In the genomic region with DNA sequence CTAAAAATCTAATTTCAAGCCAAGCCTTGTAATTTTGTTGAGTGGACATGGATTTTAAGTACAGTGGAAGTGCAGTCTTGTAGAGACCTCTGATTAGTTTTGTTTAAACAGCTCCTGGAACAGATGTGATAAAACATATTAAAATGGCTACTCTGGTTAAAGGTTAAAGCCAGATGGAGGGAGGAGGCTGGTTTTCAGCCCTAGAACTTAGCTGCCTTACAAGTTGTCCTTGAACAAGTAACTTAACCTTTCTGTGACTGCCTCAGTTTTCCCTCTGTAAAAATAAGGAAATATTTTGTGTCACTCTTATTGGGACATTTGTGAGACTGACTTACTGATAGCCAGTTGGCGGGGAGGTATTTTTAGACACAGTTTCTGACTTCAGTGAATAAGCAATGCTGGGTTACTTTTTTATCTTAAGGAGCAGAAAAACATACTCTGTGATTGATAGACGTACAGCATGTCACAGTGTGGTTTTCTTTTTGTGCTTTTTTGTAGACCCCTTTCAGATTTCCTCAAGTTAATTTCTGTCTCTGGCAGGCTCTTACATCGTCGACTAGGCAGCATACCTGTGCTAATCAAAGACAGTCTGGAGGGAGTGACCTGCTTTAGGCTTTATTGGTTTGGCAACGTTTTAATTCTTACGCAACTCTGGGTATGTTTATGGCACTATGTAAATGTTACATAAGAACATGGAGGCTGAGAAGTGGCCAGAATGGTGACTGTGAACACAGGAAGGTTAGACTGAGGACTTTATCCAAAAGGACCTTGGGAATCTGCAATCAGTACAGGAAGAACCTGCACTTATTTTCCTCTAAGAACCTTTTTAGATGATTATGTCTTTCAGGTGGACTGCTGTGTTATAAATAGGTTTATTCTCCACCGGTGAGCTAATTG, we compare ENCODE assay signal across 9 cellular contexts. TPM values are rescaled to one million over a fixed set of nuclear protein-coding genes. Genes with fewer than 3 reads are reported as not detected.
DNase-seq lines count a peak whose midpoint lies in the region; ATAC-seq and TF ChIP-seq lines count a peak whose summit lies in the region.
"Had no signal": no experiment of that assay in that cellular context is flagged by ENCODE, and none has a peak within 500 bp of the region (broad histone marks: within the 10 kb centered on the region; RNA-seq: fewer than 3 reads in every experiment).

No MANE protein-coding gene starts in this region.

- H3K27me3 Mint-ChIP-seq in effector memory CD8-positive, alpha-beta T cell = peaks cover 0 to 3% of the 10 kb centered on the region in 2 donors

- peaks cover 9% of the 10 kb centered on the region for H3K36me3 Mint-ChIP-seq in effector memory CD8-positive, alpha-beta T cell (ENCODE audit: insufficient read depth)
- H3K36me3 Mint-ChIP-seq: naive B cell had no signal

- H3K4me3 ChIP-seq in HL-60 (replicated peaks; ENCODE audit: insufficient read depth, low read length) = no peak overlapping the region
- no peak overlapping the region for H3K4me3 ChIP-seq in RWPE2 (ENCODE audit: severe bottlenecking)
- H3K4me3 ChIP-seq in gastroesophageal sphincter = no peak overlapping the region
- peak overlapping the region; percentile 94 for H3K4me3 ChIP-seq in smooth muscle cell

- H3K4me1 ChIP-seq in RWPE2 (ENCODE audit: insufficient read depth, poor library complexity, severe bottlenecking) = peaks cover 22% of the 10 kb centered on the region
- H3K4me1 ChIP-seq in gastroesophageal sphincter = peaks cover 14 to 76% (median 28%) of the 10 kb centered on the region in 3 donors
- H3K4me1 ChIP-seq in smooth muscle cell (ENCODE audit: low read depth) = peaks cover 26% of the 10 kb centered on the region

- peaks cover 20 to 24% of the 10 kb centered on the region in 2 donors for H3K4me1 Mint-ChIP-seq in effector memory CD8-positive, alpha-beta T cell (ENCODE audit: low read depth in 2 of 2)

- H3K27ac Mint-ChIP-seq in effector memory CD8-positive, alpha-beta T cell = no peak overlapping the region

- H3K79me2 ChIP-seq in smooth muscle cell (ENCODE audit: low read depth) = peaks cover 60% of the 10 kb centered on the region

- 39 to 53% methylated on average over 5 to 7 of the region's 7 CpGs for WGBS in gastroesophageal sphincter (ENCODE audit: low coverage in 1 of 2), 2 donors
- WGBS in smooth muscle cell (ENCODE audit: low lambda C conversion rate) = 64% methylated on average over 7 of the region's 7 CpGs

- peak overlapping the region; percentile 99 for H3K4me2 ChIP-seq in smooth muscle cell

- no peak overlapping the region for H2AFZ ChIP-seq in smooth muscle cell (ENCODE audit: low read depth)

- H3K36me3 ChIP-seq in RWPE2 (ENCODE audit: low read depth) (no peaks in the 10 kb centered on the region; the same call in 1 of the 2 replicates), gastroesophageal sphincter (no peaks in the 10 kb centered on the region), smooth muscle cell (ENCODE audit: low read depth) (no peaks in the 10 kb centered on the region)

- H3K9me3 Mint-ChIP-seq in effector memory CD8-positive, alpha-beta T cell = no peaks in the 10 kb centered on the region
- H3K9me3 Mint-ChIP-seq: naive B cell had no signal

- peaks cover 51% of the 10 kb centered on the region for H4K20me1 ChIP-seq in smooth muscle cell (ENCODE audit: low read depth)

- DNase-seq in HL-60 (ENCODE audit: low read depth in 1 of 2, low spot score in 1 of 2) = peak; percentile 32 to 86
- no peak for DNase-seq in RWPE2 (ENCODE audit: low spot score)
- no peak for DNase-seq in smooth muscle cell (lab: John Stamatoyannopoulos, UW; ENCODE audit: unreplicated experiment)
- DNase-seq in iPS-NIHi7 (ENCODE audit: extremely low spot score) = no peak
- no peak for DNase-seq in effector memory CD8-positive, alpha-beta T cell
- DNase-seq: naive B cell, SHP77 treated with DMSO at 0.1 percent for 48 hours had no signal

- H3K9me3 ChIP-seq in RWPE2 (ENCODE audit: severe bottlenecking) (no peaks in the 10 kb centered on the region), gastroesophageal sphincter (no peaks in the 10 kb centered on the region), smooth muscle cell (replicated peaks; ENCODE audit: low read depth) (no peaks in the 10 kb centered on the region)

- peaks cover 3% of the 10 kb centered on the region for H3K27me3 ChIP-seq in HL-60 (ENCODE audit: insufficient read depth, poor library complexity, severe bottlenecking)
- no peaks in the 10 kb centered on the region for H3K27me3 ChIP-seq in RWPE2 (ENCODE audit: insufficient read depth, poor library complexity, severe bottlenecking)
- no peaks in the 10 kb centered on the region for H3K27me3 ChIP-seq in gastroesophageal sphincter
- H3K27me3 ChIP-seq in smooth muscle cell (ENCODE audit: low read depth) = no peaks in the 10 kb centered on the region

- H3K9ac ChIP-seq in smooth muscle cell (ENCODE audit: low read depth) = no peak overlapping the region

- ATAC-seq in RWPE2 (ENCODE audit: low read depth) (peak; percentile 70), gastroesophageal sphincter (no peak), HG03175 (IDR thresholded peaks at IDR 0.05; ENCODE audit: unreplicated experiment) (no peak)
- no peak for ATAC-seq in effector memory CD8-positive, alpha-beta T cell (replicated peaks)

- TF ChIP-seq EP300 in gastroesophageal sphincter (IDR thresholded peaks at IDR 0.05) = no peak

- H3K27ac ChIP-seq in HL-60 (replicated peaks) (peak overlapping the region; percentile 10), RWPE2 (ENCODE audit: poor library complexity, severe bottlenecking) (peak overlapping the region; percentile 6), gastroesophageal sphincter (peak overlapping the region; percentile 41 to 95 (median 87)), smooth muscle cell (ENCODE audit: low read depth) (peak overlapping the region; percentile 37)

- H3K4me3 Mint-ChIP-seq in effector memory CD8-positive, alpha-beta T cell = no peak overlapping the region

- peaks cover 18% of the 10 kb centered on the region for H3F3A ChIP-seq in smooth muscle cell (ENCODE audit: low read depth)

- no peak for TF ChIP-seq POLR2A in gastroesophageal sphincter (IDR thresholded peaks at IDR 0.05)

- TF ChIP-seq CTCF in HL-60 (IDR thresholded peaks at IDR 0.05; ENCODE audit: insufficient read depth, low read length) = no peak
- no peak for TF ChIP-seq CTCF in RWPE2 (IDR thresholded peaks at IDR 0.05; ENCODE audit: poor library complexity, severe bottlenecking)
- TF ChIP-seq CTCF in gastroesophageal sphincter (IDR thresholded peaks at IDR 0.05) = no peak
- TF ChIP-seq CTCF in smooth muscle cell (IDR thresholded peaks at IDR 0.05; ENCODE audit: borderline replicate concordance, insufficient read depth, poor library complexity, severe bottlenecking) = no peak

RNA-seq across cellular contexts. Expression of gene ACVR1B, which starts 3.2 kb away (rescaled TPM):
- total RNA-seq in gastroesophageal sphincter (10 to 100 TPM in 2 of 4 donors, 1 to 10 TPM in 2; 6.5 to 17.9 (median 10.5) TPM), smooth muscle cell (4.0 and 6.0 TPM in 2 replicates)
- polyA plus RNA-seq in smooth muscle cell = 1.9 and 2.8 TPM in 2 replicates

RNA-seq across cellular contexts. Expression of gene ACVRL1, which starts 47.4 kb away (rescaled TPM):
- total RNA-seq in gastroesophageal sphincter = 100 to 1,000 TPM in 3 of 4 donors, 10 to 100 TPM in 1; 77.4 to 133 (median 118) TPM
- 10.3 and 10.4 TPM in 2 replicates for total RNA-seq in smooth muscle cell
- 7.3 and 8.4 TPM in 2 replicates for polyA plus RNA-seq in smooth muscle cell

RNA-seq across cellular contexts. Expression of gene TAMALIN, which starts 52.0 kb away (rescaled TPM):
- total RNA-seq in gastroesophageal sphincter = 10 to 100 TPM; 11.8 to 18.0 (median 16.1) TPM
- 4.1 and 12.2 TPM in 2 replicates for total RNA-seq in smooth muscle cell
- 32.4 and 36.8 TPM in 2 replicates for polyA plus RNA-seq in smooth muscle cell

Comparison
In these comparisons a context has a peak if more than half of its experiments do, and no peak if none do; other contexts are left out.
1. DNase-seq: peak in HL-60 (2 of 2); none in RWPE2 (single experiment), smooth muscle cell (single experiment), iPS-NIHi7 (single experiment) and effector memory CD8-positive, alpha-beta T cell (0 of 3).
2. H3K27ac ChIP-seq: peak in every context shown above with its lines; median percentile 87 in gastroesophageal sphincter; 37 in smooth muscle cell; 10 in HL-60; 6 in RWPE2.